ENCODE assay signal across 1 cellular context in genomic region chrX:40806511-40807220, GRCh38.
A peak's percentile ranks its signal among the peaks of the same experiment; 100 is the strongest.
TF ChIP-seq lines count a peak whose summit lies in the region.

No MANE protein-coding gene starts in this region.

TF ChIP-seq in H1, 55 proteins besides CTCF, POLR2A, EP300 and RAD21:
- TF ChIP-seq MAX (IDR thresholded peaks at IDR 0.05) (no peak), MAFK (IDR thresholded peaks at IDR 0.05; ENCODE audit: low read depth, low read length) (peak; percentile 63)
